Comparison of ENCODE assay signal across 8 cellular contexts in genomic region chr19:11480927-11481776, GRCh38. TPM values are rescaled to one million over a fixed set of nuclear protein-coding genes. Genes with fewer than 3 reads are reported as not detected.
A peak's percentile ranks its signal among the peaks of the same experiment; 100 is the strongest.
DNase-seq lines count a peak whose midpoint lies in the region; ATAC-seq and TF ChIP-seq lines count a peak whose summit lies in the region.

Gene ELAVL3 (minus strand): TSS chr19:11481046. CDS start chr19:11480608, 438 bp downstream.

- no peaks in the 10 kb centered on the region for H3K9me3 ChIP-seq in CD8-positive, alpha-beta memory T cell (ENCODE audit: low read length)

- no peak within 1 kb of the TSS for H3K27ac ChIP-seq in CD8-positive, alpha-beta memory T cell (ENCODE audit: low read depth, low read length)

- H3K27me3 Mint-ChIP-seq in CD8-positive, alpha-beta memory T cell = peaks cover 26 to 29% of the 10 kb centered on the region in 2 donors
- peaks cover 26 to 31% of the 10 kb centered on the region in 2 donors for H3K27me3 Mint-ChIP-seq in natural killer cell (ENCODE audit: low read depth in 2 of 2)

- peak within 1 kb of the TSS in 5 of 8 donors; percentile 19 to 54 (median 34) for H3K27ac Mint-ChIP-seq in CD8-positive, alpha-beta memory T cell
- peak within 1 kb of the TSS in 1 of 2 donors; percentile 89 for H3K27ac Mint-ChIP-seq in natural killer cell

- POLR2A ChIA-PET in CD8-positive, alpha-beta memory T cell (lab: Charles Lee) = interaction anchor here (0.5 kb wide), 1 partner anchor 62 kb away, joined by 3 read pairs; no protein-coding TSS in a partner anchor

- TF ChIP-seq CTCF in LNCaP clone FGC (IDR thresholded peaks at IDR 0.05; ENCODE audit: control insufficient read depth, extremely low read depth, insufficient read depth) = no peak
- no peak for TF ChIP-seq CTCF in natural killer cell (IDR thresholded peaks at IDR 0.05)

- intact Hi-C loops in natural killer cell (cut with micrococcal nuclease) = loop anchor here (5.0 kb wide), 1 partner anchor 354 kb away; no protein-coding TSS in a partner anchor

- ATAC-seq in natural killer cell (no peak), GM18498 (IDR thresholded peaks at IDR 0.05; ENCODE audit: unreplicated experiment) (no peak), GM19035 (IDR thresholded peaks at IDR 0.05; ENCODE audit: unreplicated experiment) (no peak)

- CTCF ChIA-PET in CD8-positive, alpha-beta memory T cell (lab: Charles Lee) = interaction anchor here (1.2 to 3.3 kb wide), 2 partner anchors 52 to 100 kb away, joined by 3 to 35 read pairs; no protein-coding TSS in a partner anchor

- peaks cover 23% of the 10 kb centered on the region for H3K4me1 ChIP-seq in CD8-positive, alpha-beta memory T cell (ENCODE audit: insufficient read depth, low read length)

- H3K36me3 ChIP-seq in CD8-positive, alpha-beta memory T cell (ENCODE audit: insufficient read depth, low read length) = no peaks in the 10 kb centered on the region

- peaks cover 19 to 26% (median 25%) of the 10 kb centered on the region in 3 donors for H3K4me1 Mint-ChIP-seq in CD8-positive, alpha-beta memory T cell
- H3K4me1 Mint-ChIP-seq in natural killer cell = peaks cover 15 to 30% of the 10 kb centered on the region in 2 donors

- no peak within 1 kb of the TSS for H3K4me3 ChIP-seq in CD8-positive, alpha-beta memory T cell (ENCODE audit: low read length)
- H3K4me3 ChIP-seq in LNCaP clone FGC (ENCODE audit: low read depth, low read length) = peak within 1 kb of the TSS; percentile 57

- DNase-seq in CD8-positive, alpha-beta memory T cell = no peak
- no peak for DNase-seq in LNCaP clone FGC (ENCODE audit: low read depth)
- peak; percentile 21 for DNase-seq in activated naive CD4-positive, alpha-beta T cell treated with anti-CD3 and anti-CD28 coated beads, Interleukin-2, amount 50 U/mL, for 16 hours
- no peak for DNase-seq in natural killer cell
- no peak for DNase-seq in glomerular visceral epithelial cell (ENCODE audit: extremely low spot score)
- no peak for DNase-seq in ecto neural progenitor cell (ENCODE audit: low spot score)

- H3K27me3 ChIP-seq in CD8-positive, alpha-beta memory T cell (ENCODE audit: insufficient read depth, low read length, poor library complexity, severe bottlenecking) = peaks cover 15% of the 10 kb centered on the region

- H3K36me3 Mint-ChIP-seq in CD8-positive, alpha-beta memory T cell = peaks cover 0 to 9% (median 0%) of the 10 kb centered on the region in 3 donors
- no peaks in the 10 kb centered on the region for H3K36me3 Mint-ChIP-seq in natural killer cell

- no peaks in the 10 kb centered on the region for H3K9me3 Mint-ChIP-seq in CD8-positive, alpha-beta memory T cell
- H3K9me3 Mint-ChIP-seq in natural killer cell = no peaks in the 10 kb centered on the region

- H3K4me3 Mint-ChIP-seq in CD8-positive, alpha-beta memory T cell = peak within 1 kb of the TSS in 5 of 7 donors; percentile 43 to 79 (median 58)
- peak within 1 kb of the TSS; percentile 25 for H3K4me3 Mint-ChIP-seq in natural killer cell

RNA-seq across cellular contexts. Expression of gene ELAVL3, which starts in this region (rescaled TPM):
- total RNA-seq in CD8-positive, alpha-beta memory T cell = not detected
- not detected for polyA plus RNA-seq in CD8-positive, alpha-beta memory T cell
- not detected for total RNA-seq in natural killer cell
